In the genomic region with DNA sequence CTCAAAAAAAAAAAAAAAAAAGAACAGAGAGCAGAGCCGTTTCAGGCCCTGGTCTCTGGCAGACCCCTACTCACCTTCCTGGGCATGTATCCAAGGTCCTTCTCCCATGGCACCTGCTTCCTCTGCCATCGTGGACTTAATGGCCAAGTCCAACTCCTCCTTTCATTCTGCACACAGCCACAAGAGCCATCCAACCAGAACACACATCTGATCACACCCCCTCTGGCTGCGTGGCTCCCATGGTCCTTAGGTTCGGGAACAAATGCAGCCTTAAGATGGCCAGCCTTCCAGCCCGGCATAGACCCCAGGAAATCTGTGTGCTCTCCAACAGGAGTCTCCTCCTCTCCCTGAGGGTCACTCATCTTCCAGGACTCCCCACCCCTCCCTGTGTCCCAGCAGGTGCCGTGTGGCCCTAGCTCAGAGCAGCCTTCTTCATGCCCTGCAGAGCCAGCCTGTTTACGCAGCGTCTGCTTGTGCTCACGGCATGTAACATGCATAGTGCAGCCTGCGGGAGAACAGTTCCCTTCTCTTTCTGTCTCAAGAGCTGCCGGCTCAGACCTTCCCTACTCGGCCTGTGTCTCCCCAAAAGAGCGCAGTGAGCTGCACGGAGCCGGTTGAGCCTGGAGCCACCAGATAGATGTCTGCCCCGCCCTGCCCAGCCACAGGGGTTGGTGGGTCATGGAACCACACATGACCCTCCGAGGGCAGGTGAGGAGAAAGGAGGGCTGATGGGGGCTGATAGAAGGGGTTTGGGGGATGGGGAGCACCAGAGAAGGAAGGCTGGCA, we compare ENCODE assay signal across 1 cellular context.
TF ChIP-seq lines count a peak whose summit lies in the region.

No MANE protein-coding gene starts in this region.

TF ChIP-seq in GM23338, 12 proteins besides CTCF, POLR2A, EP300 and RAD21 (continued from another document):
- TF ChIP-seq, protein P1, sequence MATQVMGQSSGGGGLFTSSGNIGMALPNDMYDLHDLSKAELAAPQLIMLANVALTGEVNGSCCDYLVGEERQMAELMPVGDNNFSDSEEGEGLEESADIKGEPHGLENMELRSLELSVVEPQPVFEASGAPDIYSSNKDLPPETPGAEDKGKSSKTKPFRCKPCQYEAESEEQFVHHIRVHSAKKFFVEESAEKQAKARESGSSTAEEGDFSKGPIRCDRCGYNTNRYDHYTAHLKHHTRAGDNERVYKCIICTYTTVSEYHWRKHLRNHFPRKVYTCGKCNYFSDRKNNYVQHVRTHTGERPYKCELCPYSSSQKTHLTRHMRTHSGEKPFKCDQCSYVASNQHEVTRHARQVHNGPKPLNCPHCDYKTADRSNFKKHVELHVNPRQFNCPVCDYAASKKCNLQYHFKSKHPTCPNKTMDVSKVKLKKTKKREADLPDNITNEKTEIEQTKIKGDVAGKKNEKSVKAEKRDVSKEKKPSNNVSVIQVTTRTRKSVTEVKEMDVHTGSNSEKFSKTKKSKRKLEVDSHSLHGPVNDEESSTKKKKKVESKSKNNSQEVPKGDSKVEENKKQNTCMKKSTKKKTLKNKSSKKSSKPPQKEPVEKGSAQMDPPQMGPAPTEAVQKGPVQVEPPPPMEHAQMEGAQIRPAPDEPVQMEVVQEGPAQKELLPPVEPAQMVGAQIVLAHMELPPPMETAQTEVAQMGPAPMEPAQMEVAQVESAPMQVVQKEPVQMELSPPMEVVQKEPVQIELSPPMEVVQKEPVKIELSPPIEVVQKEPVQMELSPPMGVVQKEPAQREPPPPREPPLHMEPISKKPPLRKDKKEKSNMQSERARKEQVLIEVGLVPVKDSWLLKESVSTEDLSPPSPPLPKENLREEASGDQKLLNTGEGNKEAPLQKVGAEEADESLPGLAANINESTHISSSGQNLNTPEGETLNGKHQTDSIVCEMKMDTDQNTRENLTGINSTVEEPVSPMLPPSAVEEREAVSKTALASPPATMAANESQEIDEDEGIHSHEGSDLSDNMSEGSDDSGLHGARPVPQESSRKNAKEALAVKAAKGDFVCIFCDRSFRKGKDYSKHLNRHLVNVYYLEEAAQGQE (IDR thresholded peaks at IDR 0.05; ENCODE audit: unreplicated experiment): no peak
- TF ChIP-seq NANOG (IDR thresholded peaks at IDR 0.05; ENCODE audit: borderline replicate concordance): no peak
- TF ChIP-seq EZH2phosphoT487 (IDR thresholded peaks at IDR 0.05; ENCODE audit: unreplicated experiment): no peak
